23 cellular contexts compared by ENCODE assay signal in genomic region chr9:93859431-93860215, GRCh38.
DNase-seq lines count a peak whose midpoint lies in the region; ATAC-seq and TF ChIP-seq lines count a peak whose summit lies in the region.
"Had no signal": no experiment of that assay in that cellular context is flagged by ENCODE, and none has a peak within 500 bp of the region (broad histone marks: within the 10 kb centered on the region; RNA-seq: fewer than 3 reads in every experiment).

No MANE protein-coding gene starts in this region.

- RAD21 ChIA-PET in HCT116 (lab: Charles Lee; ENCODE audit: low non-redundant PET in 1 of 2, low total read pairs in 2 of 2, uncharacterized antibody in 2 of 2, unreplicated experiment in 2 of 2), result no interaction called here

- H3K4me3 ChIP-seq in SK-N-SH (ENCODE audit: low read depth in 2 of 2, low read length in 1 of 2), result no peak overlapping the region
- no peak overlapping the region for H3K4me3 ChIP-seq in HCT116 (replicated peaks in 1 of 2; ENCODE audit: low read depth in 1 of 2, low read length in 2 of 2)
- no peak overlapping the region for H3K4me3 ChIP-seq in aorta (ENCODE audit: low read length in 2 of 2)
- H3K4me3 ChIP-seq: Peyer's patch, upper lobe of left lung had no signal

- no peak for ATAC-seq in SK-N-SH treated with all-trans-retinoic acid at 6 μM for 48 hours
- peak; percentile 83 for ATAC-seq in HCT116
- ATAC-seq in aorta (ENCODE audit: low FRiP score), result peak; percentile 37
- no peak for ATAC-seq in HG02759 (IDR thresholded peaks at IDR 0.05; ENCODE audit: unreplicated experiment)
- no peak for ATAC-seq in HG03460 (IDR thresholded peaks at IDR 0.05; ENCODE audit: unreplicated experiment)
- no peak for ATAC-seq in GM21526 (IDR thresholded peaks at IDR 0.05; ENCODE audit: low FRiP score, unreplicated experiment)
- ATAC-seq: left lobe of liver had no signal

- H3K9me2 ChIP-seq in SK-N-SH, result no peaks in the 10 kb centered on the region
- no peaks in the 10 kb centered on the region for H3K9me2 ChIP-seq in HCT116 (ENCODE audit: insufficient read depth)

- peak; percentile 26 for DNase-seq in SK-N-SH
- no peak for DNase-seq in HCT116 (ENCODE audit: low read depth, low spot score)
- DNase-seq in SK-MEL-5 (ENCODE audit: low read depth, low spot score), result peak; percentile 20
- DNase-seq in aorta, result no peak
- DNase-seq: activated naive CD8-positive, alpha-beta T cell treated with anti-CD3 and anti-CD28 coated beads, Interleukin-2, amount 10 ng/mL, durations not matched to agents 7 days and 5 days; C1 segment of cervical spinal cord; Calu3; head of caudate nucleus; HFFc6; IMR-90; mesendoderm; NCI-H1694; NCI-H2171 treated with DMSO at 0.1 percent for 48 hours; NCI-H526 treated with DMSO at 0.1 percent for 48 hours; Peyer's patch; right cardiac atrium; stimulated activated CD4-positive, alpha-beta T cell treated with anti-CD3 and anti-CD28 coated beads, Interleukin-12 subunit alpha, Interleukin-12 subunit beta, amount 100 ng/mL, for 4 hours had no signal

- no peak for TF ChIP-seq POLR2A in HCT116 (IDR thresholded peaks at IDR 0.05; ENCODE audit: borderline replicate concordance, extremely low read depth, insufficient read depth, insufficient read length)

- no peaks in the 10 kb centered on the region for H3K27me3 ChIP-seq in SK-N-SH (ENCODE audit: insufficient read depth)
- H3K27me3 ChIP-seq in HCT116 (ENCODE audit: insufficient read depth, low read length), result peaks cover 22% of the 10 kb centered on the region
- H3K27me3 ChIP-seq in aorta (ENCODE audit: control insufficient read depth in 1 of 2, insufficient read depth in 2 of 2, low read length in 1 of 2), result no peaks in the 10 kb centered on the region
- H3K27me3 ChIP-seq: Peyer's patch had no signal

- in situ Hi-C loops in SK-MEL-5 (cut with HindIII; ENCODE audit: low pct_unique_long_range_greater_than_20kb, low sequenced_read_pairs), result no loop called here

- H3K27ac ChIP-seq in SK-N-SH (ENCODE audit: low read depth in 2 of 2, low read length in 1 of 2) (no peak overlapping the region), HCT116 (ENCODE audit: low read depth, low read length) (no peak overlapping the region), aorta (ENCODE audit: low read depth in 1 of 2, low read length in 2 of 2) (no peak overlapping the region)
- H3K27ac ChIP-seq: Peyer's patch, upper lobe of left lung had no signal

- H2AFZ ChIP-seq in SK-N-SH (ENCODE audit: low read depth) (no peak overlapping the region), HCT116 (ENCODE audit: low read depth, low read length, poor library complexity, severe bottlenecking) (no peak overlapping the region)

- H4K20me1 ChIP-seq in SK-N-SH (ENCODE audit: insufficient read depth) (no peaks in the 10 kb centered on the region), HCT116 (ENCODE audit: insufficient read depth) (no peaks in the 10 kb centered on the region)

- BruUV-seq in HCT116 (replicated peaks; lab: Mats Ljungman, UMichigan), result no TSS peak

- no peaks in the 10 kb centered on the region for H3F3A ChIP-seq in SK-N-SH (replicated peaks; ENCODE audit: insufficient read depth)

- TF ChIP-seq RAD21 in SK-N-SH (IDR thresholded peaks at IDR 0.05; ENCODE audit: low read length) (no peak), HCT116 (IDR thresholded peaks at IDR 0.05; ENCODE audit: low read depth) (no peak)

- CTCF ChIA-PET in SK-N-SH (lab: Yijun Ruan, JAX), result interaction anchor here (1.6 kb wide), 1 partner anchor 32 kb away, joined by 5 read pairs; no protein-coding TSS in a partner anchor
- CTCF ChIA-PET in HCT116 (lab: Charles Lee), result interaction anchor here (0.6 to 0.8 kb wide), 2 partner anchors 70 to 109 kb away, joined by 3 read pairs; no protein-coding TSS in a partner anchor

- H3K9ac ChIP-seq in SK-N-SH, result no peak overlapping the region
- no peak overlapping the region for H3K9ac ChIP-seq in HCT116 (ENCODE audit: low read length)

- H3K36me3 ChIP-seq in SK-N-SH (replicated peaks in 1 of 2; ENCODE audit: control insufficient read depth in 1 of 2, insufficient read depth in 2 of 2, low read length in 1 of 2), result no peaks in the 10 kb centered on the region
- H3K36me3 ChIP-seq in HCT116 (ENCODE audit: control insufficient read depth in 1 of 2, insufficient read depth in 2 of 2, low read length in 2 of 2), result no peaks in the 10 kb centered on the region
- H3K36me3 ChIP-seq in aorta (ENCODE audit: control insufficient read depth in 1 of 2, insufficient read depth in 2 of 2, low read length in 1 of 2), result no peaks in the 10 kb centered on the region
- H3K36me3 ChIP-seq: Peyer's patch, upper lobe of left lung had no signal

- 45% methylated on average over 9 of the region's 10 CpGs for WGBS in SK-N-SH (ENCODE audit: low lambda C conversion rate)
- WGBS in aorta, 2 donors, result 91% methylated on average over 10 of the region's 10 CpGs

- no peak overlapping the region for H3K4me2 ChIP-seq in SK-N-SH
- H3K4me2 ChIP-seq in HCT116 (ENCODE audit: low read length), result no peak overlapping the region

- H3K79me2 ChIP-seq in SK-N-SH (ENCODE audit: insufficient read depth) (no peaks in the 10 kb centered on the region), HCT116 (ENCODE audit: insufficient read depth, low read length) (no peaks in the 10 kb centered on the region)

- no peak for TF ChIP-seq CTCF in SK-N-SH (IDR thresholded peaks at IDR 0.05)
- peak; percentile 10 to 39 (median 37); a peak in 4 of 6 replicates for TF ChIP-seq CTCF in HCT116 (IDR thresholded peaks at IDR 0.05 in 2 of 3, conservative IDR thresholded peaks at IDR 0.05 in 1 of 3; ENCODE audit: borderline replicate concordance in 1 of 3, insufficient read depth in 1 of 3, low read depth in 2 of 3, low read length in 2 of 3)

- H3K4me1 ChIP-seq in SK-N-SH (ENCODE audit: control insufficient read depth in 1 of 2, insufficient read depth in 2 of 2, low read depth in 1 of 2, low read length in 1 of 2) (no peaks in the 10 kb centered on the region; a peak in 1 of 4 replicates), HCT116 (ENCODE audit: control insufficient read depth in 1 of 2, insufficient read depth in 2 of 2, low read length in 2 of 2) (no peaks in the 10 kb centered on the region), aorta (ENCODE audit: control insufficient read depth in 1 of 2, insufficient read depth in 2 of 2, low read length in 2 of 2) (no peaks in the 10 kb centered on the region)
- H3K4me1 ChIP-seq: Peyer's patch had no signal

- POLR2A ChIA-PET in SK-N-SH (lab: Yijun Ruan, JAX), result no interaction called here
- POLR2A ChIA-PET in HCT116 (lab: Charles Lee), result no interaction called here

- intact Hi-C loops in HCT116 (cut with micrococcal nuclease) (no loop called here), aorta (cut with DNase I) (no loop called here)

- TF ChIP-seq EP300 in SK-N-SH (IDR thresholded peaks at IDR 0.05; ENCODE audit: borderline replicate concordance in 1 of 2, low read depth in 1 of 2, low read length in 1 of 2), result no peak

- no peaks in the 10 kb centered on the region for H3K9me3 ChIP-seq in SK-N-SH
- H3K9me3 ChIP-seq in HCT116 (ENCODE audit: control insufficient read depth in 1 of 2, insufficient read depth in 1 of 2, low read depth in 1 of 2, low read length in 2 of 2), result no peaks in the 10 kb centered on the region
- H3K9me3 ChIP-seq in aorta (ENCODE audit: control insufficient read depth, low read length), result no peaks in the 10 kb centered on the region
- H3K9me3 ChIP-seq: Peyer's patch, upper lobe of left lung had no signal

TF ChIP-seq in SK-N-SH, 30 proteins besides CTCF, POLR2A, EP300 and RAD21:
- TF ChIP-seq FOXJ3 (CRISPR knock-in tag; IDR thresholded peaks at IDR 0.05) (no peak), ELF1 (IDR thresholded peaks at IDR 0.05) (no peak), IRF3 (IDR thresholded peaks at IDR 0.05; ENCODE audit: low read depth, low read length) (no peak)

TF ChIP-seq in SK-N-SH treated with all-trans-retinoic acid at 6 μM for 48 hours, 23 proteins besides CTCF, POLR2A, EP300 and RAD21 (continues in another document):
- TF ChIP-seq CSRNP3 (CRISPR knock-in tag; IDR thresholded peaks at IDR 0.05) (no peak), ARNTL (CRISPR knock-in tag; IDR thresholded peaks at IDR 0.05; ENCODE audit: borderline replicate concordance, low read depth) (no peak), ZNF565 (CRISPR knock-in tag; conservative IDR thresholded peaks at IDR 0.05; ENCODE audit: low read depth) (no peak), BACH2 (CRISPR knock-in tag; IDR thresholded peaks at IDR 0.05; ENCODE audit: borderline replicate concordance) (no peak), ZNF8 (CRISPR knock-in tag; IDR thresholded peaks at IDR 0.05) (no peak), TOX (CRISPR knock-in tag; IDR thresholded peaks at IDR 0.05; ENCODE audit: borderline replicate concordance) (no peak)

TF ChIP-seq in HCT116, 20 proteins besides CTCF, POLR2A, EP300 and RAD21:
- no peak for TF ChIP-seq SP1 (IDR thresholded peaks at IDR 0.05; ENCODE audit: low read depth)
- TF ChIP-seq JUND (IDR thresholded peaks at IDR 0.05), result no peak
- no peak for TF ChIP-seq TCF7L2 (IDR thresholded peaks at IDR 0.05; ENCODE audit: borderline replicate concordance, extremely low read depth, insufficient read depth, insufficient read length)
- no peak for TF ChIP-seq EGR1 (IDR thresholded peaks at IDR 0.05; ENCODE audit: low read depth)
- TF ChIP-seq CEBPB (IDR thresholded peaks at IDR 0.05; ENCODE audit: low read depth), result no peak
- TF ChIP-seq EZH2phosphoT487 (IDR thresholded peaks at IDR 0.05; ENCODE audit: borderline replicate concordance), result no peak

Comparison
In these comparisons a context has a peak if more than half of its experiments do, and no peak if none do; other contexts are left out.
1. DNase-seq: peak in SK-N-SH (single experiment) and SK-MEL-5 (single experiment); none in HCT116 (single experiment) and aorta (0 of 2).
2. ATAC-seq: peak in HCT116 (single experiment) and aorta (single experiment); none in SK-N-SH treated with all-trans-retinoic acid at 6 μM for 48 hours (single experiment), HG02759 (single experiment), HG03460 (single experiment) and GM21526 (single experiment).